ENCODE assay signal across 33 cellular contexts in the genomic region with DNA sequence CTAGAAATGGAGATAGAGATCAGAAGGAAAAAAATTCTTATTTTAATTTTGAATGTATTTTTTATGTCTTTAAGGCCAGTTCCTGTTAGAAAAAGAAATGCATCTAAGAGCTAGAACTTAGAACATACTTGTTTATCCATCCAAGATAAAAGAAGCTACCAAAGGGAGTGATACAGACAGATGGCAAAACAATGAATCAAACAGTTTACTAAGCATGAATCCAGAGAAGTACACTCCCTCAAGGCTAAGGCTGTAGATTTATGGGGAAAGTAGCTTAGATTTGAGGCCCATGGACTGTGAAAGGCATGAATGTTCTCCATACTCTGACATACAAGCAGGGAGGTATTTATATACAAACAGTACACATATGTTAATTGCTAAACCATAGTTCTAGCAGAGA.
"Had no signal": no experiment of that assay in that cellular context is flagged by ENCODE, and none has a peak within 500 bp of the region (broad histone marks: within the 10 kb centered on the region; RNA-seq: fewer than 3 reads in every experiment).

No MANE protein-coding gene starts in this region.

- H3K36me3 Mint-ChIP-seq: activated naive CD4-positive, alpha-beta T cell treated with anti-CD3 and anti-CD28 coated beads, Interleukin-2, amount 50 U/mL, for 24 hours; activated naive CD8-positive, alpha-beta T cell treated with anti-CD3 and anti-CD28 coated beads, Interleukin-2, amount 10 ng/mL, durations not matched to agents 7 days and 5 days; WTC11 had no signal

- H3K27me3 ChIP-seq: brain microvascular endothelial cell, Peyer's patch had no signal

- H3K4me3 ChIP-seq: Peyer's patch had no signal

- H3K9me3 ChIP-seq: Peyer's patch had no signal

- H3K27me3 Mint-ChIP-seq: activated CD4-positive, alpha-beta T cell treated with anti-CD3 and anti-CD28 coated beads for 36 hours; activated CD4-positive, alpha-beta T cell treated with anti-CD3 and anti-CD28 coated beads, Interleukin-2, amount 10 ng/mL, durations not matched to agents 7 days and 5 days; activated naive CD4-positive, alpha-beta T cell treated with anti-CD3 and anti-CD28 coated beads, Interleukin-2, amount 50 U/mL, for 24 hours; activated naive CD8-positive, alpha-beta T cell treated with anti-CD3 and anti-CD28 coated beads, Interleukin-2, amount 10 ng/mL, durations not matched to agents 7 days and 5 days had no signal

- H3K4me1 Mint-ChIP-seq: activated CD4-positive, alpha-beta T cell treated with anti-CD3 and anti-CD28 coated beads for 36 hours; activated CD4-positive, alpha-beta T cell treated with anti-CD3 and anti-CD28 coated beads, Interleukin-2, amount 10 ng/mL, durations not matched to agents 7 days and 5 days; activated naive CD4-positive, alpha-beta T cell treated with anti-CD3 and anti-CD28 coated beads, Interleukin-2, amount 50 U/mL, for 24 hours; activated naive CD8-positive, alpha-beta T cell treated with anti-CD3 and anti-CD28 coated beads, Interleukin-2, amount 10 ng/mL, durations not matched to agents 7 days and 5 days had no signal

- H3K4me1 ChIP-seq: Peyer's patch had no signal

- H3K27ac ChIP-seq: brain microvascular endothelial cell, Peyer's patch had no signal

- FAIRE-seq: colon had no signal

- H3K4me3 Mint-ChIP-seq: activated CD4-positive, alpha-beta T cell treated with anti-CD3 and anti-CD28 coated beads for 36 hours; activated CD4-positive, alpha-beta T cell treated with anti-CD3 and anti-CD28 coated beads, Interleukin-2, amount 10 ng/mL, durations not matched to agents 7 days and 5 days; activated CD8-positive, alpha-beta T cell treated with anti-CD3 and anti-CD28 coated beads, Interleukin-2, amount 10 ng/mL, durations not matched to agents 7 days and 5 days; activated naive CD4-positive, alpha-beta T cell treated with anti-CD3 and anti-CD28 coated beads, Interleukin-2, amount 50 U/mL, for 24 hours; activated naive CD8-positive, alpha-beta T cell treated with anti-CD3 and anti-CD28 coated beads, Interleukin-2, amount 10 ng/mL, durations not matched to agents 7 days and 5 days; activated T-cell treated with anti-CD3 and anti-CD28 coated beads, Interleukin-2, amount 50 U/mL, for 24 hours; T-helper 2 cell treated with Interferon-gamma antibody and Interleukin-4, amounts not matched to agents 5 μg/mL and 100 μg/mL, for 36 hours; WTC11 had no signal

- DNase-seq: activated CD4-positive, alpha-beta T cell treated with anti-CD3 and anti-CD28 coated beads for 36 hours; activated CD4-positive, alpha-beta T cell treated with anti-CD3 and anti-CD28 coated beads, Interleukin-2, amount 10 ng/mL, durations not matched to agents 7 days and 5 days; activated CD4-positive, alpha-beta T cell treated with anti-CD3 and anti-CD28 coated beads, Interleukin-2, amount 50 U/mL, for 48 hours; activated CD8-positive, alpha-beta T cell treated with anti-CD3 and anti-CD28 coated beads, Interleukin-2, amount 10 ng/mL, durations not matched to agents 7 days and 5 days; activated gamma-delta T cell; activated naive CD4-positive, alpha-beta T cell treated with Interleukin-2 at 50 U/mL for 16 hours; activated naive CD8-positive, alpha-beta T cell treated with anti-CD3 and anti-CD28 coated beads, Interleukin-2, amount 10 ng/mL, durations not matched to agents 7 days and 5 days; activated T-cell treated with anti-CD3 and anti-CD28 coated beads, Interleukin-2, amount 50 U/mL, for 24 hours; anterior cingulate cortex; brain microvascular endothelial cell; central memory CD4-positive, alpha-beta T cell; Karpas-422; KBM-7; MM.1S; MV-4-11; NCI-H1092; NCI-H1436 treated with DMSO at 0.1 percent for 48 hours; NCI-H1694 treated with DMSO at 0.1 percent for 48 hours; NCI-H2029; NCI-H2227 treated with DMSO at 0.1 percent for 48 hours; NCI-H446; NCI-H510A treated with DMSO at 0.1 percent for 48 hours; NCI-H526 treated with DMSO at 0.1 percent for 48 hours; NK-92 treated with Interleukin-12 subunit alpha and Interleukin-12 subunit beta, amount 100 ng/mL, for 24 hours; PC-3; Peyer's patch; RPMI8226; SHP77 treated with DMSO at 0.1 percent for 48 hours had no signal

- H3K27ac Mint-ChIP-seq: activated CD4-positive, alpha-beta T cell treated with anti-CD3 and anti-CD28 coated beads for 36 hours; activated CD4-positive, alpha-beta T cell treated with anti-CD3 and anti-CD28 coated beads, Interleukin-2, amount 10 ng/mL, durations not matched to agents 7 days and 5 days; activated CD8-positive, alpha-beta T cell treated with anti-CD3 and anti-CD28 coated beads, Interleukin-2, amount 10 ng/mL, durations not matched to agents 7 days and 5 days; activated naive CD4-positive, alpha-beta T cell treated with anti-CD3 and anti-CD28 coated beads, Interleukin-2, amount 50 U/mL, for 24 hours; activated naive CD8-positive, alpha-beta T cell treated with anti-CD3 and anti-CD28 coated beads, Interleukin-2, amount 10 ng/mL, durations not matched to agents 7 days and 5 days; activated T-cell treated with anti-CD3 and anti-CD28 coated beads, Interleukin-2, amount 50 U/mL, for 24 hours; activated T-helper 2 cell treated with anti-CD3 and anti-CD28 coated beads, Interferon-gamma antibody, Interleukin-2, Interleukin-4, amounts not matched to agents 10 μg/mL and 5 μg/mL and 100 μg/mL, durations not matched to agents 14 hours and 24 hours and 36 hours; T-helper 2 cell treated with Interferon-gamma antibody and Interleukin-4, amounts not matched to agents 5 μg/mL and 100 μg/mL, for 36 hours; WTC11 had no signal

- H3K9me3 Mint-ChIP-seq: activated CD4-positive, alpha-beta T cell treated with anti-CD3 and anti-CD28 coated beads, Interleukin-2, amount 10 ng/mL, durations not matched to agents 7 days and 5 days; activated naive CD4-positive, alpha-beta T cell treated with anti-CD3 and anti-CD28 coated beads, Interleukin-2, amount 50 U/mL, for 24 hours; activated naive CD8-positive, alpha-beta T cell treated with anti-CD3 and anti-CD28 coated beads, Interleukin-2, amount 10 ng/mL, durations not matched to agents 7 days and 5 days; activated T-cell treated with anti-CD3 and anti-CD28 coated beads, Interleukin-2, amount 50 U/mL, for 24 hours; activated T-helper 2 cell treated with anti-CD3 and anti-CD28 coated beads, Interferon-gamma antibody, Interleukin-2, Interleukin-4, amounts not matched to agents 10 μg/mL and 5 μg/mL and 100 μg/mL, durations not matched to agents 14 hours and 24 hours and 36 hours; T-helper 2 cell treated with Interferon-gamma antibody and Interleukin-4, amounts not matched to agents 5 μg/mL and 100 μg/mL, for 36 hours; WTC11 had no signal

- H3K36me3 ChIP-seq: brain microvascular endothelial cell, Peyer's patch had no signal
